27 cellular contexts compared by ENCODE assay signal in the genomic region with DNA sequence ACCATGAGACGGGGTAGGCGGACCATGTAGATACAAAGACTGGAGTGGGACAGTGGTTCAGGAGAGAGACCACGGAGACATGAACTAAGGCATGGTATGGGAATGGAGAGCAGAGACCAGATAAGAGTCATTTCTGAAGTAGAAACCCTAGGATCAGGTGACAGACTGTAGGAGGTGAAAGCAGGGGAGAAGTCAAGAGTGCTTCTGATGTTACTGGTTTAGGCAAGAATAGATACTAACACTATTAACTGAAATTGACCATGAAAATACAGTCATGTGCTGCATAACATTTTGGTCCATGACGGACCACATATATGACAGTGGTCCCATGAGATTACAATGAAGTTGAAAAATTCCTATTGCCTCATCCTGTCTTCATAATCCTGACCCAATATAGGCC. TPM values are rescaled to one million over a fixed set of nuclear protein-coding genes. Genes with fewer than 3 reads are reported as not detected.
DNase-seq lines count a peak whose midpoint lies in the region; ATAC-seq and TF ChIP-seq lines count a peak whose summit lies in the region.
"Had no signal": no experiment of that assay in that cellular context is flagged by ENCODE, and none has a peak within 500 bp of the region (broad histone marks: within the 10 kb centered on the region; RNA-seq: fewer than 3 reads in every experiment).

No MANE protein-coding gene starts in this region.

- WGBS in esophagus muscularis mucosa = 86% methylated on average over 4 of the region's 4 CpGs

- H3K36me3 Mint-ChIP-seq in CD8-positive, alpha-beta memory T cell = peaks cover 5 to 81% (median 33%) of the 10 kb centered on the region in 3 donors
- peaks cover 12% of the 10 kb centered on the region for H3K36me3 Mint-ChIP-seq in T-helper 17 cell (ENCODE audit: low read depth)

- no peak for TF ChIP-seq CTCF in esophagus muscularis mucosa (IDR thresholded peaks at IDR 0.05)

- H3K27me3 Mint-ChIP-seq in CD8-positive, alpha-beta memory T cell = no peaks in the 10 kb centered on the region
- H3K27me3 Mint-ChIP-seq in T-helper 17 cell = no peaks in the 10 kb centered on the region
- H3K27me3 Mint-ChIP-seq: memory B cell had no signal

- no peak for TF ChIP-seq EP300 in esophagus muscularis mucosa (IDR thresholded peaks at IDR 0.05)

- DNase-seq in NCI-H187 treated with DMSO at 0.1 percent for 48 hours (lab: John Stamatoyannopoulos, UW) = peak; percentile 11
- DNase-seq in NCI-H187 (lab: John Stamatoyannopoulos, UW) = no peak
- no peak for DNase-seq in CD8-positive, alpha-beta memory T cell
- no peak for DNase-seq in T-helper 17 cell
- DNase-seq in esophagus muscularis mucosa (ENCODE audit: extremely low spot score) = peak; percentile 47
- DNase-seq in stimulated activated CD4-positive, alpha-beta T cell treated with anti-CD3 and anti-CD28 coated beads, Interleukin-2, amount 100 ng/mL, for 24 hours = no peak
- DNase-seq in anterior cingulate cortex (lab: John Stamatoyannopoulos, UW) = no peak
- DNase-seq: activated CD4-positive, alpha-beta T cell treated with anti-CD3 and anti-CD28 coated beads, Interleukin-2, amount 50 U/mL, for 4 hours; activated T-cell treated with anti-CD3 and anti-CD28 coated beads, Interleukin-2, amount 50 U/mL, for 4 hours; GM23248; head of caudate nucleus; MG63; NCI-H1417 treated with DMSO at 0.1 percent for 48 hours; NCI-H2171; NCI-H524; occipital lobe; Peyer's patch; small intestine; stimulated activated CD4-positive, alpha-beta T cell treated with anti-CD3 and anti-CD28 coated beads, Interleukin-2, amount 100 ng/mL, for 48 hours; stomach; transverse colon had no signal

- H3K9me3 ChIP-seq in CD8-positive, alpha-beta memory T cell (ENCODE audit: low read length) = no peaks in the 10 kb centered on the region
- H3K9me3 ChIP-seq in T-helper 17 cell (ENCODE audit: control insufficient read depth, low read length, poor library complexity, severe bottlenecking) = no peaks in the 10 kb centered on the region
- no peaks in the 10 kb centered on the region for H3K9me3 ChIP-seq in esophagus muscularis mucosa
- H3K9me3 ChIP-seq: MG63, Peyer's patch, stomach, transverse colon had no signal

- CTCF ChIA-PET in CD8-positive, alpha-beta memory T cell (lab: Charles Lee) = interaction anchor here (1.0 to 2.4 kb wide), 4 partner anchors 11 to 168 kb away, joined by 4 to 8 read pairs (median 5); no protein-coding TSS in a partner anchor

- H3K4me1 Mint-ChIP-seq in CD8-positive, alpha-beta memory T cell = peaks cover 55 to 84% (median 78%) of the 10 kb centered on the region in 3 donors
- H3K4me1 Mint-ChIP-seq in T-helper 17 cell = peaks cover 34% of the 10 kb centered on the region
- H3K4me1 Mint-ChIP-seq: memory B cell had no signal

- H3K27ac Mint-ChIP-seq in CD8-positive, alpha-beta memory T cell = peak overlapping the region in 7 of 8 donors; percentile 36 to 97 (median 77)
- peak overlapping the region; percentile 91 for H3K27ac Mint-ChIP-seq in T-helper 17 cell
- H3K27ac Mint-ChIP-seq: dendritic cell treated with granulocyte-macrophage colony-stimulating factor and Interleukin-4, amounts not matched to agents 40 ng/mL and 50 ng/mL, for 4 days; memory B cell had no signal

- no peak for TF ChIP-seq POLR2A in esophagus muscularis mucosa (IDR thresholded peaks at IDR 0.05; ENCODE audit: low read depth)

- no peaks in the 10 kb centered on the region for H3K9me3 Mint-ChIP-seq in CD8-positive, alpha-beta memory T cell
- H3K9me3 Mint-ChIP-seq: activated T-cell treated with anti-CD3 and anti-CD28 coated beads, Interleukin-2, amount 50 U/mL, for 4 hours; dendritic cell treated with granulocyte-macrophage colony-stimulating factor and Interleukin-4, amounts not matched to agents 40 ng/mL and 50 ng/mL, for 4 days; memory B cell had no signal

- POLR2A ChIA-PET in CD8-positive, alpha-beta memory T cell (lab: Charles Lee) = no interaction called here

- peaks cover 12% of the 10 kb centered on the region for H3K4me1 ChIP-seq in CD8-positive, alpha-beta memory T cell (ENCODE audit: insufficient read depth, low read length)
- no peaks in the 10 kb centered on the region for H3K4me1 ChIP-seq in esophagus muscularis mucosa
- H3K4me1 ChIP-seq: Peyer's patch, stomach, transverse colon had no signal

- no peaks in the 10 kb centered on the region for H3K27me3 ChIP-seq in CD8-positive, alpha-beta memory T cell (ENCODE audit: insufficient read depth, low read length, poor library complexity, severe bottlenecking)
- H3K27me3 ChIP-seq in esophagus muscularis mucosa = no peaks in the 10 kb centered on the region
- H3K27me3 ChIP-seq: Peyer's patch, stomach, transverse colon had no signal

- intact Hi-C loops in esophagus muscularis mucosa (cut with DNase I) = no loop called here

- no peak overlapping the region for H3K27ac ChIP-seq in CD8-positive, alpha-beta memory T cell (ENCODE audit: low read depth, low read length)
- no peak overlapping the region for H3K27ac ChIP-seq in esophagus muscularis mucosa (replicated peaks in 1 of 4)
- H3K27ac ChIP-seq: 22Rv1, GM23248, Peyer's patch, stomach, transverse colon, VCaP had no signal

- ATAC-seq in T-helper 17 cell = no peak
- no peak for ATAC-seq in HG03039 (IDR thresholded peaks at IDR 0.05; ENCODE audit: unreplicated experiment)
- ATAC-seq: K562 had no signal

- no peak overlapping the region for H3K4me3 ChIP-seq in CD8-positive, alpha-beta memory T cell (ENCODE audit: low read length)
- no peak overlapping the region for H3K4me3 ChIP-seq in esophagus muscularis mucosa
- H3K4me3 ChIP-seq: GM23248, K562, MG63, Peyer's patch, stomach, transverse colon had no signal

- peaks cover 31% of the 10 kb centered on the region for H3K36me3 ChIP-seq in CD8-positive, alpha-beta memory T cell (ENCODE audit: insufficient read depth, low read length)
- no peaks in the 10 kb centered on the region for H3K36me3 ChIP-seq in esophagus muscularis mucosa
- H3K36me3 ChIP-seq: MG63, Peyer's patch, stomach, transverse colon had no signal

- H3K4me3 Mint-ChIP-seq in CD8-positive, alpha-beta memory T cell = peak overlapping the region in 2 of 7 donors; percentile 2 to 6
- no peak overlapping the region for H3K4me3 Mint-ChIP-seq in T-helper 17 cell
- H3K4me3 Mint-ChIP-seq: activated T-cell treated with anti-CD3 and anti-CD28 coated beads, Interleukin-2, amount 50 U/mL, for 4 hours; dendritic cell treated with granulocyte-macrophage colony-stimulating factor and Interleukin-4, amounts not matched to agents 40 ng/mL and 50 ng/mL, for 4 days; memory B cell had no signal

RNA-seq across cellular contexts. Expression of gene RASGRP1, which starts 41.7 kb away (rescaled TPM):
- total RNA-seq in CD8-positive, alpha-beta memory T cell = 10 to 100 TPM; 64.7 to 67.9 TPM
- 90.9 TPM for polyA plus RNA-seq in CD8-positive, alpha-beta memory T cell
- total RNA-seq in T-helper 17 cell (100 to 1,000 TPM; 121 to 138 TPM), esophagus muscularis mucosa (under 1 TPM; 0.29 to 0.99 (median 0.66) TPM)

Comparison
In these comparisons a context has a peak if more than half of its experiments do, and no peak if none do; other contexts are left out.
1. DNase-seq: peak in NCI-H187 treated with DMSO at 0.1 percent for 48 hours (single experiment) and esophagus muscularis mucosa (single experiment); none in NCI-H187 (0 of 2), CD8-positive, alpha-beta memory T cell (0 of 5), T-helper 17 cell (0 of 3), stimulated activated CD4-positive, alpha-beta T cell treated with anti-CD3 and anti-CD28 coated beads, Interleukin-2, amount 100 ng/mL, for 24 hours (0 of 2) and anterior cingulate cortex (0 of 58).
2. RNA of gene RASGRP1, which starts 41.7 kb away (total RNA-seq): 121 to 138 TPM in T-helper 17 cell and 64.7 to 67.9 TPM in CD8-positive, alpha-beta memory T cell; 0.29 to 0.99 TPM in esophagus muscularis mucosa; every median in the first group is over 10 times any median in the second.